Comparison of ENCODE assay signal across 1 cellular context in genomic region chr3:153319691-153320552, GRCh38.
TF ChIP-seq lines count a peak whose summit lies in the region.

No MANE protein-coding gene starts in this region.

TF ChIP-seq in GM23338, 12 proteins besides CTCF, POLR2A, EP300 and RAD21 (continued from another document):
- TF ChIP-seq ZNF462 (CRISPR knock-in tag; IDR thresholded peaks at IDR 0.05) (no peak), EZH2 (IDR thresholded peaks at IDR 0.05; ENCODE audit: low read depth, unreplicated experiment) (no peak), ZNF114 (CRISPR knock-in tag; IDR thresholded peaks at IDR 0.05) (no peak)
